8 cellular contexts compared by ENCODE assay signal in genomic region chr15:79922512-79923067, GRCh38. TPM values are rescaled to one million over a fixed set of nuclear protein-coding genes. Genes with fewer than 3 reads are reported as not detected.
DNase-seq lines count a peak whose midpoint lies in the region; ATAC-seq and TF ChIP-seq lines count a peak whose summit lies in the region.

No MANE protein-coding gene starts in this region.

- H3K18ac ChIP-seq in trophoblast cell (ENCODE audit: low read length): peak overlapping the region; percentile 80

- H3K27me3 ChIP-seq in PC-3 (ENCODE audit: low read length): no peaks in the 10 kb centered on the region
- H3K27me3 ChIP-seq in trophoblast cell (ENCODE audit: insufficient read depth, low read length): no peaks in the 10 kb centered on the region

- H3K9ac ChIP-seq in PC-3 (ENCODE audit: low read length) (peak overlapping the region; percentile 95), trophoblast cell (ENCODE audit: low read length) (peak overlapping the region; percentile 15)

- H3K9me2 ChIP-seq in PC-3 (replicated peaks; ENCODE audit: low read length): no peaks in the 10 kb centered on the region

- ATAC-seq in PC-3: no peak

- peak overlapping the region; percentile 81 for H4K91ac ChIP-seq in trophoblast cell (ENCODE audit: low read depth, low read length)

- H4K8ac ChIP-seq in trophoblast cell (ENCODE audit: low read depth, low read length): peak overlapping the region; percentile 92

- H3K23ac ChIP-seq in trophoblast cell (ENCODE audit: low read length): no peak overlapping the region

- H3K4me3 ChIP-seq in PC-3 (ENCODE audit: low read length): peak overlapping the region; percentile 100
- peak overlapping the region; percentile 98 for H3K4me3 ChIP-seq in trophoblast cell (ENCODE audit: low read depth, low read length)

- H3K9me3 ChIP-seq in PC-3 (ENCODE audit: low read length) (peaks cover 10% of the 10 kb centered on the region; the same call in 1 of the 2 replicates), trophoblast cell (ENCODE audit: insufficient read depth, low read depth, low read length) (peaks cover 24% of the 10 kb centered on the region)

- TF ChIP-seq CTCF in PC-3 (conservative IDR thresholded peaks at IDR 0.05; ENCODE audit: low read depth, low read length): no peak

- H3K4ac ChIP-seq in trophoblast cell (ENCODE audit: low read depth, low read length): peak overlapping the region; percentile 95

- peak overlapping the region; percentile 70 for H2BK120ac ChIP-seq in trophoblast cell (ENCODE audit: insufficient read depth, low read length, poor library complexity)

- H4K20me1 ChIP-seq in PC-3 (ENCODE audit: low read length): no peaks in the 10 kb centered on the region

- H3K36me3 ChIP-seq in PC-3 (ENCODE audit: low read depth, low read length) (peaks cover 43% of the 10 kb centered on the region), trophoblast cell (ENCODE audit: control insufficient read depth in 1 of 2, insufficient read depth in 2 of 2, low read length in 2 of 2) (peaks cover 21 to 22% of the 10 kb centered on the region in 2 experiments)

- H2AFZ ChIP-seq in PC-3 (ENCODE audit: low read length) (peak overlapping the region; percentile 98), trophoblast cell (ENCODE audit: insufficient read depth, low read length, poor library complexity) (peak overlapping the region; percentile 64)

- H3F3A ChIP-seq in PC-3 (ENCODE audit: low read length, unreplicated experiment): no peaks in the 10 kb centered on the region

- H3K79me2 ChIP-seq in PC-3 (ENCODE audit: low read length) (peaks cover 30% of the 10 kb centered on the region), trophoblast cell (ENCODE audit: control insufficient read depth, insufficient read depth, low read length, poor library complexity) (peaks cover 10% of the 10 kb centered on the region)

- H3K14ac ChIP-seq in trophoblast cell (ENCODE audit: low read length): peak overlapping the region; percentile 83

- H3K79me1 ChIP-seq in trophoblast cell (ENCODE audit: low read length): peaks cover 12% of the 10 kb centered on the region

- peak overlapping the region; percentile 82 for H4K12ac ChIP-seq in trophoblast cell (ENCODE audit: low read depth, low read length)

- H2BK12ac ChIP-seq in trophoblast cell (ENCODE audit: low read length): no peak overlapping the region

- H2BK5ac ChIP-seq in trophoblast cell (ENCODE audit: low read depth, low read length, poor library complexity): peak overlapping the region; percentile 77

- no TSS peak for BruUV-seq in PC-3 (replicated peaks; lab: Mats Ljungman, UMichigan)

- CTCF ChIA-PET in PC-3 (lab: Charles Lee): interaction anchor here (0.6 kb wide), 2 partner anchors 138 to 585 kb away, joined by 3 to 6 read pairs; no protein-coding TSS in a partner anchor

- H3K4me1 ChIP-seq in PC-3 (ENCODE audit: insufficient read depth, low read length): peaks cover 4% of the 10 kb centered on the region; the same call in 1 of the 2 replicates
- peaks cover 3 to 4% of the 10 kb centered on the region in 2 experiments for H3K4me1 ChIP-seq in trophoblast cell (ENCODE audit: control insufficient read depth in 1 of 2, insufficient read depth in 2 of 2, low read length in 2 of 2)

- POLR2A ChIA-PET in PC-3 (lab: Charles Lee; ENCODE audit: unreplicated experiment): no interaction called here

- H2AK5ac ChIP-seq in trophoblast cell (ENCODE audit: low read length): peak overlapping the region; percentile 64

- DNase-seq in GM03348 (ENCODE audit: low spot score) (peak; percentile 7), PC-3 (no peak), epithelial cell of prostate (ENCODE audit: low read depth, low spot score) (no peak), trophoblast cell (no peak), activated gamma-delta T cell treated with Interleukin-2 at 50 U/mL for 16 hours (no peak), NCI-H524 (lab: John Stamatoyannopoulos, UW) (no peak), COLO829 (ENCODE audit: low spot score) (no peak), GM19238 (ENCODE audit: insufficient read length, low spot score) (no peak)

- no CpG with 5 or more reads among the region's 17 CpGs for WGBS in trophoblast cell (ENCODE audit: extremely low coverage, insufficient coverage, insufficient read length)

- peak overlapping the region; percentile 87 for H3K27ac ChIP-seq in PC-3 (ENCODE audit: low read length)
- peak overlapping the region; percentile 92 for H3K27ac ChIP-seq in epithelial cell of prostate
- peak overlapping the region; percentile 85 for H3K27ac ChIP-seq in trophoblast cell (ENCODE audit: low read depth, low read length)

- H3K4me2 ChIP-seq in PC-3 (ENCODE audit: low read length) (peak overlapping the region; percentile 85), trophoblast cell (ENCODE audit: low read length) (peak overlapping the region; percentile 77)

- intact Hi-C loops in PC-3 (cut with micrococcal nuclease): loop anchor here (1.0 to 2.0 kb wide), 2 partner anchors 70 to 137 kb away; partner anchors contain the start of gene ZFAND6

RNA-seq across cellular contexts. Expression of gene MTHFS, which starts 25.8 kb away (rescaled TPM):
- total RNA-seq in PC-3 (2014; rRNA removed): 28.8 and 53.1 TPM in 2 replicates
- polyA plus RNA-seq in trophoblast cell (2013): 20.8 and 22.6 TPM in 2 replicates

RNA-seq across cellular contexts. Expression of gene BCL2A1, which starts 48.4 kb away (rescaled TPM):
- total RNA-seq in PC-3 (2014; rRNA removed): 16.9 and 21.1 TPM in 2 replicates
- 0.07 TPM in 1 of 2 replicates, not detected in the other for polyA plus RNA-seq in trophoblast cell (2013)
